In genomic region chr12:107379142-107379851, GRCh38 we compare ENCODE assay signal across 8 cellular contexts.
DNase-seq lines count a peak whose midpoint lies in the region; FAIRE-seq and TF ChIP-seq lines count a peak whose summit lies in the region.
"Not testable (repeated sequence)": the region's sequence is repeated elsewhere in the genome, so short reads cannot be mapped to it uniquely, and the experiment has no call there.

No MANE protein-coding gene starts in this region.

- H4K20me1 ChIP-seq in PC-9 (ENCODE audit: insufficient read depth); astrocyte (ENCODE audit: insufficient read depth, low read length): not testable (repeated sequence)

- not testable (repeated sequence) for H3K9me3 ChIP-seq in PC-9 (ENCODE audit: insufficient read depth, low read depth); astrocyte (ENCODE audit: insufficient read depth, low read depth, low read length)

- intact Hi-C loops in PC-9 (cut with micrococcal nuclease; ENCODE audit: unreplicated experiment); cardiac septum (cut with DNase I): not testable (repeated sequence)

- H3K79me2 ChIP-seq in PC-9 (ENCODE audit: low read depth): peaks cover 55% of the 10 kb centered on the region
- H3K79me2 ChIP-seq in astrocyte (ENCODE audit: insufficient read depth, low read length): not testable (repeated sequence)

- peak overlapping the region; percentile 1 for H3K27ac Mint-ChIP-seq in astrocyte (ENCODE audit: unreplicated experiment)

- peaks cover 34% of the 10 kb centered on the region for H3K4me1 ChIP-seq in PC-9 (replicated peaks; ENCODE audit: insufficient read depth)
- peaks cover 17% of the 10 kb centered on the region for H3K4me1 ChIP-seq in astrocyte (ENCODE audit: insufficient read depth, low read length)

- H3K4me3 ChIP-seq in PC-9: peak overlapping the region; percentile 44; the same call in 1 of the 2 replicates
- H3K4me3 ChIP-seq in astrocyte (ENCODE audit: insufficient read depth, low read depth, low read length); epithelial cell of proximal tubule (ENCODE audit: low read depth, low read length): not testable (repeated sequence)

- H3K4me3 Mint-ChIP-seq in astrocyte (ENCODE audit: unreplicated experiment): not testable (repeated sequence)

- not testable (repeated sequence) for BruUV-seq in PC-9 (replicated peaks; lab: Mats Ljungman, UMichigan)

- CTCF ChIA-PET in PC-9 (lab: Charles Lee): interaction anchor here (0.5 kb wide), 1 partner anchor 19 kb away, joined by 3 read pairs; no protein-coding TSS in a partner anchor

- H3K9me2 ChIP-seq in PC-9 (ENCODE audit: insufficient read depth): not testable (repeated sequence)

- not testable (repeated sequence) for H3K9ac ChIP-seq in astrocyte (ENCODE audit: low read length)

- POLR2A ChIA-PET in PC-9 (lab: Charles Lee; ENCODE audit: unreplicated experiment): not testable (repeated sequence)

- H3K4me2 ChIP-seq in PC-9: peak overlapping the region; percentile 78
- H3K4me2 ChIP-seq in astrocyte (ENCODE audit: low read length): peak overlapping the region; percentile 76

- H3F3A ChIP-seq in PC-9 (ENCODE audit: insufficient read depth, low read depth): peaks cover 32% of the 10 kb centered on the region

- H2AFZ ChIP-seq in PC-9: peak overlapping the region; percentile 56; the same call in 1 of the 2 replicates
- H2AFZ ChIP-seq in astrocyte (ENCODE audit: low read depth, low read length): not testable (repeated sequence)

- in situ Hi-C loops in ACHN (cut with HindIII; ENCODE audit: low pct_ligation_motif_present, low pct_unique_long_range_greater_than_20kb, low sequenced_read_pairs): not testable (repeated sequence)

- DNase-seq in ACHN (peak; percentile 66), EH (ENCODE audit: low read depth) (peak; percentile 59), HT-29 (ENCODE audit: low spot score) (peak; percentile 6), PC-9 (peak in 1 of 2 experiments; percentile 84), astrocyte (ENCODE audit: low read depth) (peak; percentile 72), epithelial cell of proximal tubule (ENCODE audit: low read depth) (peak; percentile 88), cardiac septum (ENCODE audit: low spot score) (peak; percentile 12), renal cortical epithelial cell (ENCODE audit: low read depth) (peak; percentile 95)

- TF ChIP-seq CTCF in PC-9 (conservative IDR thresholded peaks at IDR 0.05); astrocyte (IDR thresholded peaks at IDR 0.05; ENCODE audit: insufficient read depth, low read depth, low read length); epithelial cell of proximal tubule (conservative IDR thresholded peaks at IDR 0.05; ENCODE audit: low read depth, low read length): not testable (repeated sequence)

- not testable (repeated sequence) for FAIRE-seq in astrocyte (lab: Jason Lieb, UNC)

- H3K36me3 ChIP-seq in PC-9 (ENCODE audit: low read depth); astrocyte (ENCODE audit: insufficient read depth, low read length): not testable (repeated sequence)

- peaks cover 11% of the 10 kb centered on the region for H3K4me1 Mint-ChIP-seq in astrocyte (ENCODE audit: low read depth, unreplicated experiment)

- H3K27me3 Mint-ChIP-seq in astrocyte (ENCODE audit: low read depth, unreplicated experiment): not testable (repeated sequence)

- peak overlapping the region; percentile 82 for H3K27ac ChIP-seq in PC-9
- not testable (repeated sequence) for H3K27ac ChIP-seq in astrocyte (ENCODE audit: low read depth, low read length)

- H3K9me3 Mint-ChIP-seq in astrocyte (ENCODE audit: unreplicated experiment): not testable (repeated sequence)

- not testable (repeated sequence) for H3K27me3 ChIP-seq in PC-9 (ENCODE audit: insufficient read depth, low read depth); astrocyte (ENCODE audit: insufficient read depth, low read length)

- not testable (repeated sequence) for H3K36me3 Mint-ChIP-seq in astrocyte (ENCODE audit: low read depth, unreplicated experiment)
